In genomic region chrX:48539345-48540014, GRCh38 we compare ENCODE assay signal across 8 cellular contexts. TPM values are rescaled to one million over a fixed set of nuclear protein-coding genes. Genes with fewer than 3 reads are reported as not detected.
A peak's percentile ranks its signal among the peaks of the same experiment; 100 is the strongest.
DNase-seq lines count a peak whose midpoint lies in the region; ATAC-seq and TF ChIP-seq lines count a peak whose summit lies in the region.

Gene TBC1D25, plus strand, starts transcription at chrX:48539714. Its CDS starts 84 bp downstream, at chrX:48539798.

- TF ChIP-seq CTCF in AG04450 (IDR thresholded peaks at IDR 0.05; ENCODE audit: low read depth, low read length) (peak; percentile 37), WTC11 (IDR thresholded peaks at IDR 0.05) (no peak)

- peaks cover 7% of the 10 kb centered on the region for H3K4me1 Mint-ChIP-seq in WTC11

- no peaks in the 10 kb centered on the region for H3K9me3 ChIP-seq in AG04450 (ENCODE audit: control insufficient read depth, insufficient read depth, low read length)

- H3K36me3 Mint-ChIP-seq in WTC11, result peaks cover 3% of the 10 kb centered on the region

- H3K4me3 Mint-ChIP-seq in WTC11, result peak within 1 kb of the TSS; percentile 84

- no peak within 1 kb of the TSS for H3K27ac ChIP-seq in AG04450 (ENCODE audit: low read depth, low read length)
- peak within 1 kb of the TSS; percentile 85 for H3K27ac ChIP-seq in caudate nucleus (ENCODE audit: low read depth, low read length)

- POLR2A ChIA-PET in AG04450 (lab: Yijun Ruan, JAX), result interaction anchor here (0.6 to 2.0 kb wide), 3 partner anchors 35 to 74 kb away, joined by 3 to 15 read pairs (median 4); partner anchors contain the start of gene RBM3
- POLR2A ChIA-PET in WTC11 (lab: Charles Lee), result interaction anchor here (0.6 kb wide), 1 partner anchor 18 kb away, joined by 3 read pairs; no protein-coding TSS in a partner anchor

- DNase-seq in AG04450 (ENCODE audit: low read depth, low spot score) (peak; percentile 90), NCI-H2227 treated with DMSO at 0.1 percent for 48 hours (lab: John Stamatoyannopoulos, UW) (peak; percentile 99), WTC11 (ENCODE audit: low spot score) (peak; percentile 95), caudate nucleus (lab: John Stamatoyannopoulos, UW) (peak; percentile 8 to 98 (median 87)), iPS-NIHi7 (ENCODE audit: extremely low spot score) (peak; percentile 84), smooth muscle cell of the brain vasculature (ENCODE audit: low read depth, low spot score) (peak; percentile 91)

- no peaks in the 10 kb centered on the region for H3K9me3 Mint-ChIP-seq in WTC11

- no peaks in the 10 kb centered on the region for H3K27me3 ChIP-seq in AG04450 (ENCODE audit: control insufficient read depth, insufficient read depth, low read length)

- no peaks in the 10 kb centered on the region for H3K27me3 Mint-ChIP-seq in WTC11 (ENCODE audit: low read depth)

- CTCF ChIA-PET in AG04450 (lab: Charles Lee), result interaction anchor here (0.6 to 1.8 kb wide), 4 partner anchors 12 to 82 kb away, joined by 3 to 5 read pairs (median 4); no protein-coding TSS in a partner anchor
- CTCF ChIA-PET in WTC11 (lab: Charles Lee), result interaction anchor here (0.5 to 1.2 kb wide), 6 partner anchors 9 to 1289 kb away, joined by 3 to 4 read pairs (median 4); no protein-coding TSS in a partner anchor

- H3K4me3 ChIP-seq in AG04450 (ENCODE audit: low read depth, low read length), result peak within 1 kb of the TSS; percentile 77

- peak within 1 kb of the TSS; percentile 90 for H3K27ac Mint-ChIP-seq in WTC11

- ATAC-seq in GM18873 (IDR thresholded peaks at IDR 0.05; ENCODE audit: low FRiP score, unreplicated experiment) (peak; percentile 51), HG03159 (IDR thresholded peaks at IDR 0.05; ENCODE audit: unreplicated experiment) (peak; percentile 85), WTC11 (peak; percentile 84)

TF ChIP-seq in WTC11, 78 proteins besides CTCF, POLR2A, EP300 and RAD21:
- TF ChIP-seq MAX (CRISPR knock-in tag; IDR thresholded peaks at IDR 0.05), result peak; percentile 55; the same call in 1 of the 2 replicates
- no peak for TF ChIP-seq HMGXB4 (CRISPR knock-in tag; IDR thresholded peaks at IDR 0.05)
- TF ChIP-seq MYBL2 (CRISPR knock-in tag; IDR thresholded peaks at IDR 0.05), result no peak
- TF ChIP-seq ERG (CRISPR knock-in tag; IDR thresholded peaks at IDR 0.05), result no peak
- peak; percentile 32; the same call in 1 of the 2 replicates for TF ChIP-seq SP1 (CRISPR knock-in tag; conservative IDR thresholded peaks at IDR 0.05)
- peak; percentile 85 for TF ChIP-seq FOXK1 (CRISPR knock-in tag; IDR thresholded peaks at IDR 0.05)

RNA-seq across cellular contexts. Expression of gene TBC1D25, which starts in this region (rescaled TPM):
- polyA plus RNA-seq in AG04450 (2011; rRNA removed), result 7.9 and 9.3 TPM in 2 replicates
- polyA minus RNA-seq in AG04450 (2011; rRNA and poly(A)+ RNA removed), result 10.9 and 17.6 TPM in 2 replicates
- total RNA-seq in WTC11 (2021), result 7.5 to 10.2 TPM (median 9.9 TPM) in 3 replicates
